Comparison of ENCODE assay signal across 12 cellular contexts in the genomic region with DNA sequence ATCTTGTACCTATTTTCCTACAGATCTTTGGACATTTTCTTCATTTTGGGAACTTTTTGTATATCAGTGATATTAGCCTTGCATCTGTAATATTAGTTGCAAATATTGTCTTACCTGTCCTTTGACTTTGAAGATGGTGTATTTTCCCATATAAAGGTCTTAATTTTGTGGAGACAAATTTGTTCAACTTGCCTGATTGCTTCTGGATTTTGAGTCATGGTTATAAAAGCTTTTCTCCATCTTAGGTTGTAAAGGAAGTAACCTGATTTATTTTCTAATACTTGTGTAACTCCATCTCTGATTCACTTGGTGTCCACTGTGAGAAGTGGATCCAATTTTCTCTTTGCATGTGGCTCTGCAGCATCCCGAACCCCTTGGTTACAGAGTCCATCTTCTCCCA.
DNase-seq lines count a peak whose midpoint lies in the region; ATAC-seq and TF ChIP-seq lines count a peak whose summit lies in the region.
"Had no signal": no experiment of that assay in that cellular context is flagged by ENCODE, and none has a peak within 500 bp of the region (broad histone marks: within the 10 kb centered on the region; RNA-seq: fewer than 3 reads in every experiment).

No MANE protein-coding gene starts in this region.

- H4K20me1 ChIP-seq in GM23248 (ENCODE audit: insufficient read depth) = no peaks in the 10 kb centered on the region
- no peaks in the 10 kb centered on the region for H4K20me1 ChIP-seq in PC-3 (ENCODE audit: low read length)

- H3K4me1 ChIP-seq in GM23248 (ENCODE audit: insufficient read depth) (peaks cover 8% of the 10 kb centered on the region), PC-3 (ENCODE audit: insufficient read depth, low read length) (peaks cover 21% of the 10 kb centered on the region), thoracic aorta (ENCODE audit: control insufficient read depth in 1 of 2, low read depth in 2 of 2) (peaks cover 8 to 33% of the 10 kb centered on the region in 2 donors)

- H3K79me2 ChIP-seq in GM23248 (ENCODE audit: insufficient read depth) (no peaks in the 10 kb centered on the region), PC-3 (ENCODE audit: low read length) (no peaks in the 10 kb centered on the region)

- H3K27ac ChIP-seq in GM23248 (no peak overlapping the region), PC-3 (ENCODE audit: low read length) (peak overlapping the region; percentile 36), epithelial cell of prostate (peak overlapping the region; percentile 76), thoracic aorta (peak overlapping the region; percentile 51 to 71), caudate nucleus (ENCODE audit: low read depth, low read length) (no peak overlapping the region)

- H3K9me3 ChIP-seq in GM23248 (ENCODE audit: low read depth) (no peaks in the 10 kb centered on the region), PC-3 (ENCODE audit: low read length) (no peaks in the 10 kb centered on the region), thoracic aorta (no peaks in the 10 kb centered on the region)

- no peaks in the 10 kb centered on the region for H3K9me2 ChIP-seq in GM23248 (ENCODE audit: insufficient read depth)
- no peaks in the 10 kb centered on the region for H3K9me2 ChIP-seq in PC-3 (replicated peaks; ENCODE audit: low read length)

- H3K4me3 ChIP-seq in GM23248 (no peak overlapping the region), PC-3 (ENCODE audit: low read length) (no peak overlapping the region), thoracic aorta (no peak overlapping the region)

- H3F3A ChIP-seq in GM23248 (ENCODE audit: insufficient read depth) (peaks cover 13% of the 10 kb centered on the region), PC-3 (ENCODE audit: low read length, unreplicated experiment) (peaks cover 6% of the 10 kb centered on the region)

- H3K4me2 ChIP-seq in GM23248 (ENCODE audit: unreplicated experiment) (peak overlapping the region; percentile 3), PC-3 (ENCODE audit: low read length) (peak overlapping the region; percentile 53)

- no peak overlapping the region for H3K9ac ChIP-seq in GM23248
- no peak overlapping the region for H3K9ac ChIP-seq in PC-3 (ENCODE audit: low read length)

- TF ChIP-seq CTCF in PC-3 (conservative IDR thresholded peaks at IDR 0.05; ENCODE audit: low read depth, low read length) (no peak), thoracic aorta (IDR thresholded peaks at IDR 0.05) (no peak)

- H2AFZ ChIP-seq in GM23248 (no peak overlapping the region), PC-3 (ENCODE audit: low read length) (no peak overlapping the region)

- H3K27me3 ChIP-seq in GM23248 (replicated peaks; ENCODE audit: insufficient read depth) = peaks cover 16% of the 10 kb centered on the region; the same call in 1 of the 2 replicates
- H3K27me3 ChIP-seq in PC-3 (ENCODE audit: low read length) = 0 out of 2 replicates have a peak, but pooled peaks cover 1% of the 10 kb centered on the region
- H3K27me3 ChIP-seq in thoracic aorta (replicated peaks; ENCODE audit: insufficient read depth) = no peaks in the 10 kb centered on the region

- CTCF ChIA-PET in PC-3 (lab: Charles Lee) = interaction anchor here (0.6 kb wide), 1 partner anchor 420 kb away, joined by 3 read pairs; no protein-coding TSS in a partner anchor

- ATAC-seq in PC-3 (no peak), thoracic aorta (ENCODE audit: insufficient number of reproducible peaks, low FRiP score, low read depth) (no peak), HG02759 (IDR thresholded peaks at IDR 0.05; ENCODE audit: unreplicated experiment) (no peak), GM18519 (IDR thresholded peaks at IDR 0.05; ENCODE audit: low FRiP score, unreplicated experiment) (no peak)

- POLR2A ChIA-PET in PC-3 (lab: Charles Lee; ENCODE audit: unreplicated experiment) = no interaction called here

- BruUV-seq in PC-3 (replicated peaks; lab: Mats Ljungman, UMichigan) = no TSS peak

- intact Hi-C loops in PC-3 (cut with micrococcal nuclease) = no loop called here

- 41 to 56% methylated on average over 1 of the region's 1 CpG for WGBS in GM23248 (ENCODE audit: low coverage in 1 of 2, low lambda C conversion rate in 2 of 2, missing lambda C conversion rate in 2 of 2), 2 experiments

- no peaks in the 10 kb centered on the region for H3K36me3 ChIP-seq in GM23248 (ENCODE audit: low read depth)
- H3K36me3 ChIP-seq in PC-3 (ENCODE audit: low read depth, low read length) = no peaks in the 10 kb centered on the region
- H3K36me3 ChIP-seq in thoracic aorta = no peaks in the 10 kb centered on the region

- in situ Hi-C loops in GM23248 (cut with MboI) = no loop called here

- DNase-seq in GM23248 (peak; percentile 33), PC-3 (no peak), epithelial cell of prostate (ENCODE audit: low read depth, low spot score) (no peak), thoracic aorta (ENCODE audit: low spot score) (no peak), caudate nucleus (lab: John Stamatoyannopoulos, UW) (no peak)
- DNase-seq: DMS53, NCI-H1417 treated with DMSO at 0.1 percent for 48 hours, NCI-H1930, NCI-H69, SHP77 treated with DMSO at 0.1 percent for 48 hours had no signal

Comparison
In these comparisons a context has a peak if more than half of its experiments do, and no peak if none do; other contexts are left out.
1. H3K27ac ChIP-seq: peak in PC-3 (single experiment), epithelial cell of prostate (single experiment) and thoracic aorta (2 of 2); none in GM23248 (single experiment) and caudate nucleus (single experiment).